ENCODE assay signal across 6 cellular contexts in genomic region chr12:71005166-71005565, GRCh38.
"Had no signal": no experiment of that assay in that cellular context is flagged by ENCODE, and none has a peak within 500 bp of the region (broad histone marks: within the 10 kb centered on the region; RNA-seq: fewer than 3 reads in every experiment).

No MANE protein-coding gene starts in this region.

- DNase-seq: IMR-90, KBM-7 had no signal

- H3K4me3 ChIP-seq: K562 had no signal

- H3K27me3 Mint-ChIP-seq: IgD-negative memory B cell had no signal

- H3K36me3 Mint-ChIP-seq: IgD-negative memory B cell had no signal

- H3K27ac Mint-ChIP-seq: IgD-negative memory B cell had no signal

- H3K4me3 Mint-ChIP-seq: IgD-negative memory B cell had no signal

- ATAC-seq: HepG2, K562 had no signal

- H3K4me1 Mint-ChIP-seq: IgD-negative memory B cell had no signal

- H3K27ac ChIP-seq: HL-60 had no signal
